9 cellular contexts compared by ENCODE assay signal in genomic region chr6:36627801-36628246, GRCh38. TPM values are rescaled to one million over a fixed set of nuclear protein-coding genes. Genes with fewer than 3 reads are reported as not detected.
DNase-seq lines count a peak whose midpoint lies in the region; ATAC-seq lines count a peak whose summit lies in the region.
"Had no signal": no experiment of that assay in that cellular context is flagged by ENCODE, and none has a peak within 500 bp of the region (broad histone marks: within the 10 kb centered on the region; RNA-seq: fewer than 3 reads in every experiment).

No MANE protein-coding gene starts in this region.

- no peaks in the 10 kb centered on the region for H3K9me3 ChIP-seq in esophagus (ENCODE audit: control insufficient read depth in 2 of 2, insufficient read depth in 1 of 2, low read depth in 1 of 2, low read length in 1 of 2)

- H3K4me3 ChIP-seq in esophagus (ENCODE audit: low read depth in 1 of 2, low read length in 2 of 2): no peak overlapping the region

- in situ Hi-C loops in ACHN (cut with HindIII; ENCODE audit: low pct_ligation_motif_present, low pct_unique_long_range_greater_than_20kb, low sequenced_read_pairs): no loop called here

- 15 to 21% methylated on average over 4 of the region's 4 CpGs for WGBS in esophagus, 2 donors

- ATAC-seq in HG03457 (IDR thresholded peaks at IDR 0.05; ENCODE audit: unreplicated experiment): no peak

- DNase-seq in ACHN: peak; percentile 44
- peak; percentile 78 for DNase-seq in NCI-H2171 treated with DMSO at 0.1 percent for 48 hours (lab: John Stamatoyannopoulos, UW)
- peak; percentile 94 for DNase-seq in myocyte (ENCODE audit: low read depth)
- DNase-seq in activated CD4-positive, CD25-positive, alpha-beta regulatory T cell treated with anti-CD3 and anti-CD28 coated beads, Interleukin-2, amount 50 U/mL, for 72 hours: no peak
- DNase-seq in activated effector memory CD4-positive, alpha-beta T cell treated with anti-CD3 and anti-CD28 coated beads, Interleukin-2, amount 50 U/mL, for 16 hours: no peak
- DNase-seq in HT-29 (ENCODE audit: low spot score): no peak
- DNase-seq: COR-L47 had no signal

- H3K27ac ChIP-seq in esophagus (ENCODE audit: low read depth in 2 of 2, low read length in 1 of 2): peak overlapping the region; percentile 26 to 29

- H3K27me3 ChIP-seq in esophagus (ENCODE audit: control insufficient read depth in 1 of 2, insufficient read depth in 2 of 2, low read length in 2 of 2): no peaks in the 10 kb centered on the region

- peaks cover 0 to 9% of the 10 kb centered on the region in 2 donors for H3K4me1 ChIP-seq in esophagus (ENCODE audit: control insufficient read depth in 2 of 2, insufficient read depth in 2 of 2, low read length in 1 of 2)

- no peaks in the 10 kb centered on the region for H3K36me3 ChIP-seq in esophagus (ENCODE audit: control insufficient read depth in 2 of 2, insufficient read depth in 2 of 2, low read length in 1 of 2)

RNA-seq across cellular contexts. Expression of gene SRSF3, which starts 33.7 kb away (rescaled TPM):
- polyA plus RNA-seq in esophagus: 100 to 1,000 TPM; 103 to 247 TPM
- 99.5 and 155 TPM in 2 replicates for total RNA-seq in myocyte
- polyA plus RNA-seq in myocyte (2012): 181 TPM
- 269 and 285 TPM in 2 replicates for total RNA-seq in HT-29 (2014; rRNA removed; shearing (Covaris generic))

RNA-seq across cellular contexts. Expression of gene CDKN1A, which starts 50.7 kb away (rescaled TPM):
- polyA plus RNA-seq in esophagus: 100 to 1,000 TPM in 1 of 2 donors, 10 to 100 TPM in 1; 36.9 to 114 TPM
- total RNA-seq in myocyte: 1,798 and 2,123 TPM in 2 replicates
- 1,534 TPM for polyA plus RNA-seq in myocyte (2012)
- 63.8 and 67.4 TPM in 2 replicates for total RNA-seq in HT-29 (2014; rRNA removed; shearing (Covaris generic))

Comparison
In these comparisons a context has a peak if more than half of its experiments do, and no peak if none do; other contexts are left out.
1. DNase-seq: peak in ACHN (single experiment), NCI-H2171 treated with DMSO at 0.1 percent for 48 hours (single experiment) and myocyte (single experiment); none in activated CD4-positive, CD25-positive, alpha-beta regulatory T cell treated with anti-CD3 and anti-CD28 coated beads, Interleukin-2, amount 50 U/mL, for 72 hours (single experiment), activated effector memory CD4-positive, alpha-beta T cell treated with anti-CD3 and anti-CD28 coated beads, Interleukin-2, amount 50 U/mL, for 16 hours (single experiment) and HT-29 (single experiment).
2. RNA of gene CDKN1A, which starts 50.7 kb away (total RNA-seq): 1,798 to 2,123 TPM in myocyte; 63.8 to 67.4 TPM in HT-29; every median in the first group is over 10 times any median in the second.